11 cellular contexts compared by ENCODE assay signal in genomic region chr5:76372320-76373054, GRCh38. TPM values are rescaled to one million over a fixed set of nuclear protein-coding genes. Genes with fewer than 3 reads are reported as not detected.
DNase-seq lines count a peak whose midpoint lies in the region; ATAC-seq and TF ChIP-seq lines count a peak whose summit lies in the region.
"Had no signal": no experiment of that assay in that cellular context is flagged by ENCODE, and none has a peak within 500 bp of the region (broad histone marks: within the 10 kb centered on the region; RNA-seq: fewer than 3 reads in every experiment).

No MANE protein-coding gene starts in this region.

- TF ChIP-seq CTCF in fibroblast of pulmonary artery (IDR thresholded peaks at IDR 0.05; ENCODE audit: low read length, missing control alignments) (no peak), smooth muscle cell (IDR thresholded peaks at IDR 0.05; ENCODE audit: borderline replicate concordance, insufficient read depth, poor library complexity, severe bottlenecking) (no peak), tibial nerve (IDR thresholded peaks at IDR 0.05) (no peak), stomach (IDR thresholded peaks at IDR 0.05) (no peak)

- peak; percentile 40 for DNase-seq in SIG-M5 treated with dmso at 0.1 percent for 504 hours (lab: John Stamatoyannopoulos, UW; ENCODE audit: unreplicated experiment)
- no peak for DNase-seq in SIG-M5 (lab: John Stamatoyannopoulos, UW)
- peak; percentile 78 for DNase-seq in fibroblast of pulmonary artery (ENCODE audit: low read depth)
- DNase-seq in smooth muscle cell (lab: John Stamatoyannopoulos, UW; ENCODE audit: unreplicated experiment), result peak; percentile 15
- DNase-seq in tibial nerve (ENCODE audit: low spot score in 2 of 2), result no peak
- DNase-seq in stomach, result no peak
- DNase-seq: aorta, transverse colon had no signal

- H3K9me3 ChIP-seq in smooth muscle cell (replicated peaks; ENCODE audit: low read depth), result no peaks in the 10 kb centered on the region
- H3K9me3 ChIP-seq in tibial nerve, result no peaks in the 10 kb centered on the region
- H3K9me3 ChIP-seq in stomach, result no peaks in the 10 kb centered on the region
- H3K9me3 ChIP-seq: Peyer's patch, transverse colon had no signal

- TF ChIP-seq EP300 in tibial nerve (IDR thresholded peaks at IDR 0.05) (no peak), stomach (IDR thresholded peaks at IDR 0.05) (no peak)

- ATAC-seq in SK-N-SH treated with all-trans-retinoic acid at 6 μM for 48 hours, result peak; percentile 98
- no peak for ATAC-seq in HG02588 (IDR thresholded peaks at IDR 0.05; ENCODE audit: unreplicated experiment)

- H3K36me3 ChIP-seq in smooth muscle cell (ENCODE audit: low read depth) (no peaks in the 10 kb centered on the region), tibial nerve (no peaks in the 10 kb centered on the region), stomach (no peaks in the 10 kb centered on the region)
- H3K36me3 ChIP-seq: Peyer's patch, transverse colon had no signal

- no peak overlapping the region for H2AFZ ChIP-seq in smooth muscle cell (ENCODE audit: low read depth)

- peak overlapping the region; percentile 78 for H3K4me2 ChIP-seq in smooth muscle cell

- intact Hi-C loops in stomach (cut with DNase I; ENCODE audit: low total_unique reads), result no loop called here

- no peaks in the 10 kb centered on the region for H3K79me2 ChIP-seq in smooth muscle cell (ENCODE audit: low read depth)

- no peak overlapping the region for H3K4me3 ChIP-seq in fibroblast of pulmonary artery (replicated peaks; ENCODE audit: low read depth, low read length)
- no peak overlapping the region for H3K4me3 ChIP-seq in smooth muscle cell
- no peak overlapping the region for H3K4me3 ChIP-seq in tibial nerve
- H3K4me3 ChIP-seq in stomach, result no peak overlapping the region
- H3K4me3 ChIP-seq: Peyer's patch, transverse colon had no signal

- no peaks in the 10 kb centered on the region for H4K20me1 ChIP-seq in smooth muscle cell (ENCODE audit: low read depth)

- peak overlapping the region; percentile 84 for H3K27ac ChIP-seq in smooth muscle cell (ENCODE audit: low read depth)
- no peak overlapping the region for H3K27ac ChIP-seq in tibial nerve
- H3K27ac ChIP-seq in stomach, result no peak overlapping the region
- H3K27ac ChIP-seq: Peyer's patch, transverse colon had no signal

- H3K4me1 ChIP-seq in smooth muscle cell (ENCODE audit: low read depth) (peaks cover 6% of the 10 kb centered on the region), tibial nerve (no peaks in the 10 kb centered on the region), stomach (peaks cover 7 to 8% (median 8%) of the 10 kb centered on the region in 4 donors)
- H3K4me1 ChIP-seq: Peyer's patch had no signal

- peak overlapping the region; percentile 17 for H3K9ac ChIP-seq in smooth muscle cell (ENCODE audit: low read depth)

- peaks cover 11% of the 10 kb centered on the region for H3F3A ChIP-seq in smooth muscle cell (ENCODE audit: low read depth)

- TF ChIP-seq POLR2A in tibial nerve (IDR thresholded peaks at IDR 0.05) (no peak), stomach (IDR thresholded peaks at IDR 0.05) (no peak)

- 8% methylated on average over 11 of the region's 11 CpGs for WGBS in smooth muscle cell (ENCODE audit: low lambda C conversion rate)
- 75 to 77% methylated on average over 11 of the region's 11 CpGs for WGBS in tibial nerve, 2 donors
- 58 to 77% (median 66%) methylated on average over 11 of the region's 11 CpGs for WGBS in stomach, 5 donors

- H3K27me3 ChIP-seq in smooth muscle cell (ENCODE audit: low read depth), result no peaks in the 10 kb centered on the region
- H3K27me3 ChIP-seq in tibial nerve, result no peaks in the 10 kb centered on the region
- no peaks in the 10 kb centered on the region for H3K27me3 ChIP-seq in stomach
- H3K27me3 ChIP-seq: Peyer's patch, transverse colon had no signal

TF ChIP-seq in SK-N-SH treated with all-trans-retinoic acid at 6 μM for 48 hours, 23 proteins besides CTCF, POLR2A, EP300 and RAD21:
- TF ChIP-seq ISL1 (CRISPR knock-in tag; IDR thresholded peaks at IDR 0.05) (peak; percentile 15; the same call in 1 of the 2 replicates), SNAI2 (CRISPR knock-in tag; IDR thresholded peaks at IDR 0.05) (peak; percentile 28; the same call in 1 of the 2 replicates), BACH2 (CRISPR knock-in tag; IDR thresholded peaks at IDR 0.05; ENCODE audit: borderline replicate concordance) (peak; percentile 71; the same call in 1 of the 2 replicates), PPARA (CRISPR knock-in tag; IDR thresholded peaks at IDR 0.05; ENCODE audit: borderline replicate concordance) (no peak), ZFP3 (CRISPR knock-in tag; IDR thresholded peaks at IDR 0.05) (0 out of 2 replicates have a peak, but pooled peaks have one; percentile 14), ZNF8 (CRISPR knock-in tag; IDR thresholded peaks at IDR 0.05) (no peak), ARNTL (CRISPR knock-in tag; IDR thresholded peaks at IDR 0.05; ENCODE audit: borderline replicate concordance, low read depth) (no peak), OSR1 (CRISPR knock-in tag; IDR thresholded peaks at IDR 0.05) (no peak)

RNA-seq across cellular contexts. Expression of gene IQGAP2, which starts 30.6 kb away (rescaled TPM):
- total RNA-seq in smooth muscle cell, result 10.7 and 16.6 TPM in 2 replicates
- polyA plus RNA-seq in smooth muscle cell, result 5.7 and 7.3 TPM in 2 replicates
- total RNA-seq in tibial nerve, result 10 to 100 TPM; 42.8 to 58.2 (median 52.3) TPM
- 100 to 1,000 TPM in 2 of 5 donors, 10 to 100 TPM in 3; 42.0 to 122 (median 97.1) TPM for total RNA-seq in stomach
- 10 to 100 TPM; 11.5 to 39.7 (median 29.8) TPM for polyA plus RNA-seq in stomach

Comparison
In these comparisons a context has a peak if more than half of its experiments do, and no peak if none do; other contexts are left out.
1. DNase-seq: peak in SIG-M5 treated with dmso at 0.1 percent for 504 hours (single experiment), fibroblast of pulmonary artery (single experiment) and smooth muscle cell (single experiment); none in SIG-M5 (single experiment), tibial nerve (0 of 2) and stomach (single experiment).